8 cellular contexts compared by ENCODE assay signal in the genomic region with DNA sequence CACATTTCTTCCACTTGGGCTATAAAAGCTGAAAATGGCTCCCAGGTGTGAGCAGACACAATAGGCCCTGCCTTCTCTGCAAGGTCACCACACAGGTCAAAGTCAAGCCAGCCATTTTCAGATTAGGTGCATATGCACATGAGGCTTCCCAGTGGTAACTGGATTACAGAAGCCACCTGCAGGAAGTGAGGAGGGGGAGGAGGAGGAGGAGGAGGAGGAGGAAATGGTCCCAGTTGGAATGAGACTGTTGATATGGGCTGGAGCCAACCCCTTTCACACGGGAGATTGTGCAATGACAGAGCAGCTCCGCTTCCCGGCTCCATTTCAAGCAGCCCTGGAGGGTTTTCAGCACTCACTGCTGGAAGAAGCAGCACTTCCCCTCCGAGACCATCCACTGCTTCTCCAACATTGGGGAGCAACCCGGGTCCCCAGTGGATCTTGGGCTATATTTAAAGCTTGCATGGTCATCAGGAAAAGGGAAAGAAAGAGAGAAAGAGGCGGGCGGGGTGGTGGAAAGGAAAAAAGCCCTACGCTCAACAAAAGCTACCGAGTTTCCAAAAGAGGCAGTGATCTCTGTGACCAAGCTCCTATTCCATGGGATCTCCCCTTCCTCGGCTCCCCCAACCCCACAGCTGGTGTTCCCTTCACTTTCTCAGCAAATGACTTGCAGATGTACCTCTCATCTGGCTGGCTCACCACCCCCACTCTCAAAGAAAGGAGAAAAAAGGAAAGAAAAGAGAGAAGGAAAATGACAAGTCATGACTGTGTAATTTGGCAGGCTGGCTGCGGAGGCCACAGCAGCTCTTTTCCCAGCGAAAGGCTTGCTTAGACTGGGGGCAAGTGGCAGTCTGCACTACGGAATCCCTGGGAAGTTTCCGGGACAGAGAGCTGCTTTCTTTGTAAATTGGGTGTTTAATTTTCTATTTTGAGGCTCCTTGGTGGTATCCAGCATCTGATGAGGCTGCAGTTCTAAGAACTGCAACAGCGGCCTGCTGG.
DNase-seq lines count a peak whose midpoint lies in the region; TF ChIP-seq lines count a peak whose summit lies in the region.

No MANE protein-coding gene starts in this region.

- H3K27ac ChIP-seq in tibial artery (peak overlapping the region; percentile 66 to 70), MM.1S (ENCODE audit: low read length) (no peak overlapping the region)

- H3K27me3 ChIP-seq in tibial artery (no peaks in the 10 kb centered on the region), MM.1S (replicated peaks; ENCODE audit: insufficient read depth, low read length) (no peaks in the 10 kb centered on the region)

- H3K4me3 ChIP-seq in AG09309 (ENCODE audit: control insufficient read depth, low read depth, low read length) (peak overlapping the region; percentile 17), cardiac fibroblast (replicated peaks in 1 of 2; ENCODE audit: low read depth in 2 of 2, low read length in 2 of 2) (peak overlapping the region in 1 of 2 donors; percentile 26), tibial artery (peak overlapping the region; percentile 14 to 17), MM.1S (ENCODE audit: low read length) (no peak overlapping the region)

- H3F3A ChIP-seq in MM.1S (ENCODE audit: insufficient read depth, low read length), result no peaks in the 10 kb centered on the region

- H3K4me2 ChIP-seq in MM.1S (ENCODE audit: low read depth, low read length), result no peak overlapping the region

- H3K36me3 ChIP-seq in tibial artery (peaks cover 0 to 5% (median 0%) of the 10 kb centered on the region in 3 donors), MM.1S (replicated peaks; ENCODE audit: insufficient read depth, low read length) (no peaks in the 10 kb centered on the region)

- intact Hi-C loops in tibial artery (cut with DNase I; ENCODE audit: low total_unique reads), result no loop called here

- no peak overlapping the region for H3K9ac ChIP-seq in MM.1S (ENCODE audit: low read length)

- H2AFZ ChIP-seq in MM.1S (ENCODE audit: low read length), result no peak overlapping the region

- H4K20me1 ChIP-seq in MM.1S (ENCODE audit: insufficient read depth, low read length), result no peaks in the 10 kb centered on the region

- TF ChIP-seq CTCF in AG09309 (IDR thresholded peaks at IDR 0.05; ENCODE audit: control insufficient read depth, insufficient read depth, low read depth, low read length, missing control alignments) (no peak), cardiac fibroblast (IDR thresholded peaks at IDR 0.05; ENCODE audit: low read depth, low read length) (no peak), tibial artery (IDR thresholded peaks at IDR 0.05) (no peak), MM.1S (IDR thresholded peaks at IDR 0.05; ENCODE audit: low read length) (no peak)

- peaks cover 53% of the 10 kb centered on the region for H3K79me2 ChIP-seq in MM.1S (ENCODE audit: low read length)

- DNase-seq in AG09309 (ENCODE audit: low read depth), result peak; percentile 48
- peak; percentile 49 for DNase-seq in NCI-H146 treated with DMSO at 0.1 percent for 48 hours (lab: John Stamatoyannopoulos, UW; ENCODE audit: unreplicated experiment)
- peak; percentile 82 to 84 for DNase-seq in cardiac fibroblast (ENCODE audit: low read depth in 2 of 2)
- peak; percentile 57 for DNase-seq in left kidney (ENCODE audit: low read depth, low spot score)
- DNase-seq in tibial artery, result peak; percentile 79 to 83
- DNase-seq in MM.1S, result no peak
- no peak for DNase-seq in NCI-H1105 (lab: John Stamatoyannopoulos, UW)
- no peak for DNase-seq in NCI-H1105 treated with DMSO at 0.1 percent for 48 hours (lab: John Stamatoyannopoulos, UW)

- H3K4me1 ChIP-seq in tibial artery, result peaks cover 0 to 61% (median 42%) of the 10 kb centered on the region in 4 donors
- H3K4me1 ChIP-seq in MM.1S (ENCODE audit: low read length), result no peaks in the 10 kb centered on the region

- H3K9me3 ChIP-seq in tibial artery, result no peaks in the 10 kb centered on the region
- no peaks in the 10 kb centered on the region for H3K9me3 ChIP-seq in MM.1S (replicated peaks; ENCODE audit: insufficient read depth, low read length)

- no peaks in the 10 kb centered on the region for H3K9me2 ChIP-seq in MM.1S (replicated peaks; ENCODE audit: insufficient read depth, low read length)

Comparison
In these comparisons a context has a peak if more than half of its experiments do, and no peak if none do; other contexts are left out.
1. DNase-seq: peak in AG09309 (single experiment), NCI-H146 treated with DMSO at 0.1 percent for 48 hours (single experiment), cardiac fibroblast (2 of 2), left kidney (single experiment) and tibial artery (2 of 2); none in MM.1S (single experiment), NCI-H1105 (single experiment) and NCI-H1105 treated with DMSO at 0.1 percent for 48 hours (single experiment).